1 cellular context compared by ENCODE assay signal in the genomic region with DNA sequence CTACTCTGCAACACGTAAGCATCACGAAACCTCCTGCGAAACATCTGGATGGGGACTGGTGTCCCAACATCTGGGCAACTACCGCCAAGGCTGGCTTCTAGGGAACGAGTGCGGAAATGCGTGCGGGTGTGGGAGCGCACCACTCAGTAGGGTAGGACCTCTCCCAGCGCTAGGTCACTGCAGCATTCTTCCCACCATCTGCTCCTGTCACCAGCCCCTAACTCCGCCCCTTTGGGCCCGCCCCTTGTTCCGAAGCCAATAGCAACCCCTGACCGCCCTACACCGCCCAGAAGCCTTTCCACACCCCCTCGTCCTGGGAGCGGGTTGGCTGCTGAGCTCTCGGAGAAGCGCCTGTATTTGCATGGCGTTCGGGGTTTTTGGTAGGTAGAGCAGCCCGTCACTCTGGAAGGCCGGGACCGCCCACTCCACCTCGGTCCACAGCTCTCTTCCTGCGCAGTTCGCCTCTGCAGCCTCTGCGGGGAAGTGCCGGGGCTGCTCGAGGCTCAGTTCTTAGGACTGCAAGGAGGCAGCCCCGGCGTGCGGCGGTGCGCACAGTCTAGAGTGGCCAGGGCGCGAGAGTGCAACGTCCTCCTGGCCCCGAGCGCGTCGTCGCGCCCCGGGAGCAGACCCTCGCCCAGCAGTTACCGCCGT.
TF ChIP-seq lines count a peak whose summit lies in the region.

A gene (plus strand): TSS at position 454 of the 651 bp plus-strand sequence. CDS start 438 bp downstream, outside the sequence.

TF ChIP-seq in IMR-90, 13 proteins besides CTCF, POLR2A, EP300 and RAD21:
- TF ChIP-seq MAZ (IDR thresholded peaks at IDR 0.05; ENCODE audit: borderline replicate concordance, low read depth, low read length) = 0 out of 2 replicates have a peak, but pooled peaks have one; percentile 8
- TF ChIP-seq CHD1 (IDR thresholded peaks at IDR 0.05; ENCODE audit: low read depth, low read length) = no peak
- TF ChIP-seq, protein P1, sequence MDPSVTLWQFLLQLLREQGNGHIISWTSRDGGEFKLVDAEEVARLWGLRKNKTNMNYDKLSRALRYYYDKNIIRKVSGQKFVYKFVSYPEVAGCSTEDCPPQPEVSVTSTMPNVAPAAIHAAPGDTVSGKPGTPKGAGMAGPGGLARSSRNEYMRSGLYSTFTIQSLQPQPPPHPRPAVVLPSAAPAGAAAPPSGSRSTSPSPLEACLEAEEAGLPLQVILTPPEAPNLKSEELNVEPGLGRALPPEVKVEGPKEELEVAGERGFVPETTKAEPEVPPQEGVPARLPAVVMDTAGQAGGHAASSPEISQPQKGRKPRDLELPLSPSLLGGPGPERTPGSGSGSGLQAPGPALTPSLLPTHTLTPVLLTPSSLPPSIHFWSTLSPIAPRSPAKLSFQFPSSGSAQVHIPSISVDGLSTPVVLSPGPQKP (IDR thresholded peaks at IDR 0.05; ENCODE audit: borderline replicate concordance, low read depth, low read length) = no peak
- peak; percentile 71 for TF ChIP-seq MXI1 (IDR thresholded peaks at IDR 0.05; ENCODE audit: borderline replicate concordance, low read depth, low read length)
- TF ChIP-seq RFX5 (IDR thresholded peaks at IDR 0.05; ENCODE audit: low read depth, low read length) = no peak
- TF ChIP-seq, protein P2, sequence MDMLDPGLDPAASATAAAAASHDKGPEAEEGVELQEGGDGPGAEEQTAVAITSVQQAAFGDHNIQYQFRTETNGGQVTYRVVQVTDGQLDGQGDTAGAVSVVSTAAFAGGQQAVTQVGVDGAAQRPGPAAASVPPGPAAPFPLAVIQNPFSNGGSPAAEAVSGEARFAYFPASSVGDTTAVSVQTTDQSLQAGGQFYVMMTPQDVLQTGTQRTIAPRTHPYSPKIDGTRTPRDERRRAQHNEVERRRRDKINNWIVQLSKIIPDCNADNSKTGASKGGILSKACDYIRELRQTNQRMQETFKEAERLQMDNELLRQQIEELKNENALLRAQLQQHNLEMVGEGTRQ (IDR thresholded peaks at IDR 0.05; ENCODE audit: low read depth, low read length) = peak; percentile 33; the same call in 1 of the 2 replicates
- TF ChIP-seq SMC3 (IDR thresholded peaks at IDR 0.05; ENCODE audit: low read depth, low read length) = no peak
- TF ChIP-seq RCOR1 (IDR thresholded peaks at IDR 0.05; ENCODE audit: insufficient replicate concordance, low read length) = peak; percentile 29
